Comparison of ENCODE assay signal across 15 cellular contexts in genomic region chr2:47012866-47013265, GRCh38.
DNase-seq lines count a peak whose midpoint lies in the region; ATAC-seq and TF ChIP-seq lines count a peak whose summit lies in the region.
"Had no signal": no experiment of that assay in that cellular context is flagged by ENCODE, and none has a peak within 500 bp of the region (broad histone marks: within the 10 kb centered on the region; RNA-seq: fewer than 3 reads in every experiment).

No MANE protein-coding gene starts in this region.

- no peak for TF ChIP-seq CTCF in neural progenitor cell (IDR thresholded peaks at IDR 0.05)

- H3K36me3 Mint-ChIP-seq in neural progenitor cell = peaks cover 17% of the 10 kb centered on the region

- H3K4me1 ChIP-seq in neural progenitor cell = peaks cover 14% of the 10 kb centered on the region

- no peak overlapping the region for H3K9ac ChIP-seq in neural progenitor cell

- no peaks in the 10 kb centered on the region for H3K9me3 Mint-ChIP-seq in neural progenitor cell

- H3K27me3 Mint-ChIP-seq in neural progenitor cell (ENCODE audit: insufficient read depth, low read depth) = peaks cover 5% of the 10 kb centered on the region

- no peaks in the 10 kb centered on the region for H3K9me3 ChIP-seq in neural progenitor cell (ENCODE audit: low read depth)

- no peak overlapping the region for H2AFZ ChIP-seq in neural progenitor cell (replicated peaks)

- H3K4me3 ChIP-seq in neural progenitor cell = no peak overlapping the region

- H3K27me3 ChIP-seq in neural progenitor cell = no peaks in the 10 kb centered on the region

- peak overlapping the region; percentile 91 for H3K27ac ChIP-seq in cingulate gyrus (ENCODE audit: low read depth, low read length)
- no peak overlapping the region for H3K27ac ChIP-seq in neural progenitor cell
- H3K27ac ChIP-seq in temporal lobe (ENCODE audit: low read depth, low read length) = peak overlapping the region; percentile 90
- H3K27ac ChIP-seq: 22Rv1 had no signal

- peaks cover 57% of the 10 kb centered on the region for H3K4me1 Mint-ChIP-seq in neural progenitor cell

- H3K4me2 ChIP-seq in neural progenitor cell = no peak overlapping the region

- no peaks in the 10 kb centered on the region for H3F3A ChIP-seq in neural progenitor cell (ENCODE audit: low read depth)

- no peaks in the 10 kb centered on the region for H3K79me2 ChIP-seq in neural progenitor cell (ENCODE audit: low read depth)

- H3K27ac Mint-ChIP-seq in neural progenitor cell = peak overlapping the region; percentile 47

- H3K4me3 Mint-ChIP-seq in neural progenitor cell = peak overlapping the region; percentile 10

- H4K20me1 ChIP-seq in neural progenitor cell (ENCODE audit: low read depth) = no peaks in the 10 kb centered on the region

- H3K36me3 ChIP-seq in neural progenitor cell = no peaks in the 10 kb centered on the region

- no peak for ATAC-seq in GM19397 (IDR thresholded peaks at IDR 0.05; ENCODE audit: unreplicated experiment)

- DNase-seq in NCI-H82 (lab: John Stamatoyannopoulos, UW) (peak; percentile 12), NCI-H82 treated with DMSO at 0.1 percent for 48 hours (lab: John Stamatoyannopoulos, UW; ENCODE audit: unreplicated experiment) (no peak), neural progenitor cell (ENCODE audit: low spot score) (no peak), DMS 273 treated with DMSO at 0.1 percent for 48 hours (lab: John Stamatoyannopoulos, UW) (no peak), NCI-H526 (lab: John Stamatoyannopoulos, UW) (no peak)
- DNase-seq: DMS153, EL, HCEC 1CT, NCI-H1436 treated with DMSO at 0.1 percent for 48 hours, NCI-H2227 treated with DMSO at 0.1 percent for 48 hours, NCI-H526 treated with DMSO at 0.1 percent for 48 hours had no signal
